Comparison of ENCODE assay signal across 8 cellular contexts in genomic region chr11:69048718-69049489, GRCh38. TPM values are rescaled to one million over a fixed set of nuclear protein-coding genes. Genes with fewer than 3 reads are reported as not detected.
DNase-seq lines count a peak whose midpoint lies in the region; ATAC-seq and TF ChIP-seq lines count a peak whose summit lies in the region.

TPCN2 (plus strand) TSS chr11:69048932; CDS start chr11:69048998, 66 bp downstream.

- H3K4me3 ChIP-seq in gastroesophageal sphincter (peak within 1 kb of the TSS; percentile 83 to 99), neutrophil (ENCODE audit: low read depth in 1 of 2, low read length in 1 of 2) (peak within 1 kb of the TSS; percentile 82 to 97)

- CTCF ChIA-PET in HEK293T (lab: Yijun Ruan, JAX) = interaction anchor here (0.8 kb wide), 1 partner anchor 98 kb away, joined by 3 read pairs; no protein-coding TSS in a partner anchor

- in situ Hi-C loops in SK-MEL-5 (cut with HindIII; ENCODE audit: low pct_unique_long_range_greater_than_20kb, low sequenced_read_pairs) = no loop called here

- H3K27me3 ChIP-seq in gastroesophageal sphincter (no peaks in the 10 kb centered on the region), neutrophil (no peaks in the 10 kb centered on the region)

- TF ChIP-seq POLR2A in gastroesophageal sphincter (IDR thresholded peaks at IDR 0.05) = peak; percentile 92 to 95

- no peak for TF ChIP-seq EP300 in gastroesophageal sphincter (IDR thresholded peaks at IDR 0.05)

- H3K27ac ChIP-seq in gastroesophageal sphincter (peak within 1 kb of the TSS; percentile 97 to 99 (median 99)), neutrophil (peak within 1 kb of the TSS; percentile 90)

- ATAC-seq in gastroesophageal sphincter = peak; percentile 95

- WGBS in gastroesophageal sphincter (ENCODE audit: low coverage in 1 of 2), 2 donors = no CpG with 5 or more reads among the region's 76 CpGs

- H3K4me1 ChIP-seq in gastroesophageal sphincter (peaks cover 0 to 70% (median 33%) of the 10 kb centered on the region in 3 donors), neutrophil (ENCODE audit: control insufficient read depth in 1 of 2, insufficient read depth in 1 of 2, low read depth in 1 of 2, low read length in 1 of 2) (peaks cover 49 to 54% of the 10 kb centered on the region in 2 experiments)

- H3K36me3 ChIP-seq in gastroesophageal sphincter (peaks cover 0 to 6% of the 10 kb centered on the region in 2 donors), neutrophil (peaks cover 11% of the 10 kb centered on the region)

- H3K9me3 ChIP-seq in gastroesophageal sphincter = no peaks in the 10 kb centered on the region
- H3K9me3 ChIP-seq in neutrophil = no peaks in the 10 kb centered on the region

- peak; percentile 100 for DNase-seq in GM03348 (ENCODE audit: low spot score)
- DNase-seq in HEK293T (ENCODE audit: extremely low spot score) = peak; percentile 100
- DNase-seq in NAMALWA (ENCODE audit: low spot score) = peak; percentile 96
- DNase-seq in SK-MEL-5 (ENCODE audit: low read depth, low spot score) = peak; percentile 100
- DNase-seq in activated naive CD4-positive, alpha-beta T cell treated with Interleukin-2 at 50 U/mL for 16 hours = peak; percentile 90

- TF ChIP-seq CTCF in gastroesophageal sphincter (IDR thresholded peaks at IDR 0.05) = peak in 2 of 4 experiments; percentile 10 to 26
- TF ChIP-seq CTCF in neutrophil (IDR thresholded peaks at IDR 0.05) = peak; percentile 46
- TF ChIP-seq CTCF in subcutaneous adipose tissue (IDR thresholded peaks at IDR 0.05; ENCODE audit: low read depth) = no peak

- POLR2A ChIA-PET in HEK293T (lab: Yijun Ruan, JAX) = interaction anchor here (0.8 to 2.1 kb wide), 9 partner anchors 9 to 331 kb away, joined by 3 to 11 read pairs (median 4); partner anchors contain the start of genes IGHMBP2 and MRPL21

TF ChIP-seq in HEK293T, 16 proteins besides CTCF, POLR2A, EP300 and RAD21:
- no peak for TF ChIP-seq FOXK2 (IDR thresholded peaks at IDR 0.05)
- no peak for TF ChIP-seq HDGF (IDR thresholded peaks at IDR 0.05; ENCODE audit: borderline replicate concordance)
- no peak for TF ChIP-seq ELF4 (IDR thresholded peaks at IDR 0.05)
- no peak for TF ChIP-seq BHLHE40 (IDR thresholded peaks at IDR 0.05; ENCODE audit: borderline replicate concordance)
- no peak for TF ChIP-seq FOXM1 (IDR thresholded peaks at IDR 0.05; ENCODE audit: borderline replicate concordance)

RNA-seq across cellular contexts. Expression of gene TPCN2, which starts in this region (rescaled TPM):
- total RNA-seq in SK-MEL-5 (2014; rRNA removed; shearing (Covaris generic)) = 24.7 and 28.7 TPM in 2 replicates
- polyA plus RNA-seq in SK-MEL-5 (2015; cell fraction: cytosol; rRNA removed) = 40.7 and 50.4 TPM in 2 replicates
- polyA plus RNA-seq in SK-MEL-5 (2015; cell fraction: nucleus; rRNA removed) = 143 and 176 TPM in 2 replicates
- total RNA-seq in gastroesophageal sphincter = 10 to 100 TPM; 16.8 to 33.8 (median 28.3) TPM
- 10 to 100 TPM; 12.2 to 30.7 (median 17.6) TPM for total RNA-seq in subcutaneous adipose tissue

Comparison
In these comparisons a context has a peak if more than half of its experiments do, and no peak if none do; other contexts are left out.
1. Peak in every context shown above with its lines: DNase-seq, ATAC-seq, H3K4me3 ChIP-seq and H3K27ac ChIP-seq.